ENCODE assay signal across 25 cellular contexts in the genomic region with DNA sequence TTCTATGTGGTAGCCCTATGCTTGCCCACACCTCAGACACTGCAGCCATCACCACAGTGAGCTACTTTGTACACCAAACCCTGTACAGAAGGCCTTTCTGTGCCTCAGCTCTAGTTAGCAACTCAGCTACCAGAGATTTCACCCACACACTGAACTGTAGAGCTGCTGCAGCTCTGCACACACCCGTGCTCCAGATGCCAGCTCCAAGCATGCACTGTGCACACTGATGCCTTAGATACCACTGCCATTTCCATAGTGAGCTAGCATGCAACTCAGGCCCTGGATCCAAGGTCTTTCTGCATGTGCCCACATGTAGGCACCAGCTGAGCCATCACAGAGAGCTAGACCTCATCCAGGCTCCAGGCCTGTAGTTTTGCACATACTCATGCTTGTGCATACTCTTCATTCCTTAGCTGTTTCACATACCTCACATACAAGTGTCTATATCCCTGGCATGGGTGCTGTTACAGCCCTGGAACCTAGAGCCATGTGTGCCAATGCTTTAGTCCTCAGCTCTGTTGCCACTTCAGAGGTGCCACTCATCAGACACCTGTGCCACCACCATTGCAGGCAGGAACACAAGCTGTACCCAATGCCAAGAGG.
"Had no signal": no experiment of that assay in that cellular context is flagged by ENCODE, and none has a peak within 500 bp of the region (broad histone marks: within the 10 kb centered on the region; RNA-seq: fewer than 3 reads in every experiment).

No MANE protein-coding gene starts in this region.

- H3K4me2 ChIP-seq: neural progenitor cell had no signal

- H3K9ac ChIP-seq: neural progenitor cell had no signal

- H3K9me3 ChIP-seq: body of pancreas, testis, transverse colon had no signal

- H3K4me3 ChIP-seq: adrenal gland, body of pancreas, esophagus squamous epithelium, neural progenitor cell, testis, transverse colon had no signal

- H3K4me1 ChIP-seq: adrenal gland, body of pancreas, esophagus squamous epithelium, neural progenitor cell, testis, transverse colon had no signal

- H2AFZ ChIP-seq: neural progenitor cell had no signal

- ATAC-seq: activated CD4-positive, alpha-beta T cell treated with anti-CD3 and anti-CD28 coated beads for 36 hours; activated T-cell treated with anti-CD3 and anti-CD28 coated beads, Interleukin-2, amount 50 U/mL, for 72 hours; body of pancreas; left colon; natural killer cell; right cardiac atrium; stimulated activated naive CD8-positive, alpha-beta T cell treated with anti-CD3 and anti-CD28 coated beads, Interleukin-15, Interleukin-2, amounts not matched to agents 100 U/mL and 50 U/mL, for 24 hours; T-cell had no signal

- DNase-seq: activated CD4-positive, alpha-beta T cell treated with anti-CD3 and anti-CD28 coated beads for 36 hours; activated CD4-positive, alpha-beta T cell treated with anti-CD3 and anti-CD28 coated beads, Interleukin-2, amount 50 U/mL, for 4 hours; activated CD4-positive, CD25-positive, alpha-beta regulatory T cell; activated naive CD4-positive, alpha-beta T cell treated with Interleukin-2 at 50 U/mL for 16 hours; activated naive CD8-positive, alpha-beta T cell treated with anti-CD3 and anti-CD28 coated beads for 36 hours; activated T-cell treated with anti-CD3 and anti-CD28 coated beads for 4 hours; activated T-cell treated with anti-CD3 and anti-CD28 coated beads, Interleukin-2, amount 50 U/mL, for 72 hours; adrenal gland; aorta; body of pancreas; endodermal cell; esophagus squamous epithelium; left colon; natural killer cell; right cardiac atrium; stimulated activated CD4-positive, alpha-beta T cell treated with anti-CD3 and anti-CD28 coated beads, Interleukin-12 subunit alpha, Interleukin-12 subunit beta, amount 100 ng/mL, for 4 hours; stimulated activated CD4-positive, alpha-beta T cell treated with anti-CD3 and anti-CD28 coated beads, Interleukin-4, amount 100 ng/mL, for 1 hour; stimulated activated naive CD8-positive, alpha-beta T cell treated with anti-CD3 and anti-CD28 coated beads, Interleukin-15, Interleukin-2, amounts not matched to agents 100 U/mL and 50 U/mL, for 24 hours; T-cell; testis; transverse colon had no signal

- H3K36me3 ChIP-seq: adrenal gland, esophagus squamous epithelium, neural progenitor cell, transverse colon had no signal

- H3K27ac ChIP-seq: adrenal gland, body of pancreas, epithelial cell of prostate, esophagus squamous epithelium, neural progenitor cell, testis, transverse colon had no signal

- H3K27me3 ChIP-seq: adrenal gland, body of pancreas, esophagus squamous epithelium, neural progenitor cell, testis, transverse colon had no signal

- FAIRE-seq: frontal cortex, islet of Langerhans had no signal
